ENCODE assay signal across 9 cellular contexts in genomic region chr12:119682635-119683340, GRCh38. TPM values are rescaled to one million over a fixed set of nuclear protein-coding genes. Genes with fewer than 3 reads are reported as not detected.
A peak's percentile ranks its signal among the peaks of the same experiment; 100 is the strongest.
DNase-seq lines count a peak whose midpoint lies in the region; ATAC-seq and TF ChIP-seq lines count a peak whose summit lies in the region.
"Had no signal": no experiment of that assay in that cellular context is flagged by ENCODE, and none has a peak within 500 bp of the region (broad histone marks: within the 10 kb centered on the region; RNA-seq: fewer than 3 reads in every experiment).

No MANE protein-coding gene starts in this region.

- no peak overlapping the region for H3K4me3 Mint-ChIP-seq in activated T-helper 1 cell treated with anti-CD3 and anti-CD28 coated beads, Interleukin-12 subunit alpha, Interleukin-12 subunit beta, Interleukin-2, Interleukin-4 antibody, amounts not matched to agents 30 ng/mL and 10 ng/mL and 1 ng/mL, durations not matched to agents 14 hours and 24 hours and 36 hours

- ATAC-seq in GM18511 (IDR thresholded peaks at IDR 0.05; ENCODE audit: unreplicated experiment) (peak; percentile 53), HG03457 (IDR thresholded peaks at IDR 0.05; ENCODE audit: unreplicated experiment) (peak; percentile 12)

- no peaks in the 10 kb centered on the region; the same call in 1 of the 2 replicates for H3F3A ChIP-seq in PC-9 (ENCODE audit: insufficient read depth, low read depth)

- no peaks in the 10 kb centered on the region for H3K79me2 ChIP-seq in osteoblast (ENCODE audit: insufficient read depth, low read length)
- H3K79me2 ChIP-seq in PC-9 (ENCODE audit: low read depth), result no peaks in the 10 kb centered on the region

- CTCF ChIA-PET in PC-9 (lab: Charles Lee), result no interaction called here

- H3K27me3 ChIP-seq in osteoblast (ENCODE audit: insufficient read depth, low read length) (no peaks in the 10 kb centered on the region), PC-9 (ENCODE audit: insufficient read depth, low read depth) (no peaks in the 10 kb centered on the region)
- H3K27me3 ChIP-seq: SJSA1 had no signal

- H3K27ac ChIP-seq in osteoblast (ENCODE audit: low read depth, low read length) (peak overlapping the region; percentile 75), PC-9 (no peak overlapping the region)
- H3K27ac ChIP-seq: SJSA1 had no signal

- H3K4me2 ChIP-seq in osteoblast (ENCODE audit: insufficient read depth, low read length), result peak overlapping the region; percentile 44
- no peak overlapping the region for H3K4me2 ChIP-seq in PC-9

- H4K20me1 ChIP-seq in osteoblast (ENCODE audit: insufficient read depth, low read length) (no peaks in the 10 kb centered on the region), PC-9 (ENCODE audit: insufficient read depth) (no peaks in the 10 kb centered on the region)

- no peaks in the 10 kb centered on the region for H3K27me3 Mint-ChIP-seq in activated T-helper 1 cell treated with anti-CD3 and anti-CD28 coated beads, Interleukin-12 subunit alpha, Interleukin-12 subunit beta, Interleukin-2, Interleukin-4 antibody, amounts not matched to agents 30 ng/mL and 10 ng/mL and 1 ng/mL, durations not matched to agents 14 hours and 24 hours and 36 hours (ENCODE audit: insufficient read depth)

- no peaks in the 10 kb centered on the region for H3K9me3 Mint-ChIP-seq in activated T-helper 1 cell treated with anti-CD3 and anti-CD28 coated beads, Interleukin-12 subunit alpha, Interleukin-12 subunit beta, Interleukin-2, Interleukin-4 antibody, amounts not matched to agents 30 ng/mL and 10 ng/mL and 1 ng/mL, durations not matched to agents 14 hours and 24 hours and 36 hours

- POLR2A ChIA-PET in PC-9 (lab: Charles Lee; ENCODE audit: unreplicated experiment), result no interaction called here

- no peak for DNase-seq in activated T-helper 1 cell treated with anti-CD3 and anti-CD28 coated beads, Interleukin-12 subunit alpha, Interleukin-12 subunit beta, Interleukin-2, Interleukin-4 antibody, amounts not matched to agents 30 ng/mL and 10 ng/mL and 1 ng/mL, durations not matched to agents 14 hours and 24 hours and 36 hours (ENCODE audit: low spot score)
- DNase-seq in osteoblast (ENCODE audit: insufficient read length, low spot score, missing footprints), result no peak
- no peak for DNase-seq in NCI-H2227 (lab: John Stamatoyannopoulos, UW; ENCODE audit: unreplicated experiment)
- DNase-seq in anterior cingulate cortex (lab: John Stamatoyannopoulos, UW), result no peak
- DNase-seq in NCI-H1694 (lab: John Stamatoyannopoulos, UW), result no peak
- no peak for DNase-seq in PC-9

- H3K4me1 ChIP-seq in osteoblast (ENCODE audit: insufficient read depth, low read length) (peaks cover 24% of the 10 kb centered on the region), PC-9 (replicated peaks; ENCODE audit: insufficient read depth) (no peaks in the 10 kb centered on the region)

- H3K9me2 ChIP-seq in PC-9 (ENCODE audit: insufficient read depth), result no peaks in the 10 kb centered on the region

- H3K36me3 Mint-ChIP-seq in activated T-helper 1 cell treated with anti-CD3 and anti-CD28 coated beads, Interleukin-12 subunit alpha, Interleukin-12 subunit beta, Interleukin-2, Interleukin-4 antibody, amounts not matched to agents 30 ng/mL and 10 ng/mL and 1 ng/mL, durations not matched to agents 14 hours and 24 hours and 36 hours (ENCODE audit: low read depth), result peaks cover 39% of the 10 kb centered on the region

- BruUV-seq in PC-9 (replicated peaks; lab: Mats Ljungman, UMichigan), result no TSS peak

- H3K4me3 ChIP-seq in osteoblast (ENCODE audit: insufficient read depth, low read length) (no peak overlapping the region), PC-9 (no peak overlapping the region)
- H3K4me3 ChIP-seq: SJSA1 had no signal

- H2AFZ ChIP-seq in osteoblast (ENCODE audit: low read length), result peak overlapping the region; percentile 23
- no peak overlapping the region for H2AFZ ChIP-seq in PC-9

- H3K36me3 ChIP-seq in osteoblast (ENCODE audit: insufficient read depth, low read length) (peaks cover 43% of the 10 kb centered on the region), PC-9 (ENCODE audit: low read depth) (peaks cover 14% of the 10 kb centered on the region; the same call in 1 of the 2 replicates)

- no peaks in the 10 kb centered on the region for H3K9me3 ChIP-seq in osteoblast (ENCODE audit: low read depth, low read length)
- no peaks in the 10 kb centered on the region for H3K9me3 ChIP-seq in PC-9 (ENCODE audit: insufficient read depth, low read depth)
- H3K9me3 ChIP-seq: SJSA1 had no signal

- intact Hi-C loops in activated T-helper 1 cell treated with anti-CD3 and anti-CD28 coated beads, Interleukin-12 subunit alpha, Interleukin-12 subunit beta, Interleukin-2, Interleukin-4 antibody, amounts not matched to agents 30 ng/mL and 10 ng/mL and 1 ng/mL, durations not matched to agents 14 hours and 24 hours and 36 hours (cut with micrococcal nuclease), result no loop called here
- intact Hi-C loops in PC-9 (cut with micrococcal nuclease; ENCODE audit: unreplicated experiment), result no loop called here

- peaks cover 23% of the 10 kb centered on the region for H3K4me1 Mint-ChIP-seq in activated T-helper 1 cell treated with anti-CD3 and anti-CD28 coated beads, Interleukin-12 subunit alpha, Interleukin-12 subunit beta, Interleukin-2, Interleukin-4 antibody, amounts not matched to agents 30 ng/mL and 10 ng/mL and 1 ng/mL, durations not matched to agents 14 hours and 24 hours and 36 hours (ENCODE audit: low read depth)

- TF ChIP-seq CTCF in osteoblast (IDR thresholded peaks at IDR 0.05; ENCODE audit: extremely low read depth, low read depth, low read length) (no peak), PC-9 (conservative IDR thresholded peaks at IDR 0.05) (no peak)

- peak overlapping the region; percentile 78 for H3K27ac Mint-ChIP-seq in activated T-helper 1 cell treated with anti-CD3 and anti-CD28 coated beads, Interleukin-12 subunit alpha, Interleukin-12 subunit beta, Interleukin-2, Interleukin-4 antibody, amounts not matched to agents 30 ng/mL and 10 ng/mL and 1 ng/mL, durations not matched to agents 14 hours and 24 hours and 36 hours

RNA-seq across cellular contexts. Expression of gene PRKAB1, which starts 14.9 kb away (rescaled TPM):
- 30.3 and 33.7 TPM in 2 replicates for total RNA-seq in activated T-helper 1 cell treated with anti-CD3 and anti-CD28 coated beads, Interleukin-12 subunit alpha, Interleukin-12 subunit beta, Interleukin-2, Interleukin-4 antibody, amounts not matched to agents 30 ng/mL and 10 ng/mL and 1 ng/mL, durations not matched to agents 14 hours and 24 hours and 36 hours
- total RNA-seq in osteoblast, result 16.6 and 25.3 TPM in 2 replicates
- total RNA-seq in PC-9 (2021), result 24.8 and 30.0 TPM in 2 replicates
